In the genomic region with DNA sequence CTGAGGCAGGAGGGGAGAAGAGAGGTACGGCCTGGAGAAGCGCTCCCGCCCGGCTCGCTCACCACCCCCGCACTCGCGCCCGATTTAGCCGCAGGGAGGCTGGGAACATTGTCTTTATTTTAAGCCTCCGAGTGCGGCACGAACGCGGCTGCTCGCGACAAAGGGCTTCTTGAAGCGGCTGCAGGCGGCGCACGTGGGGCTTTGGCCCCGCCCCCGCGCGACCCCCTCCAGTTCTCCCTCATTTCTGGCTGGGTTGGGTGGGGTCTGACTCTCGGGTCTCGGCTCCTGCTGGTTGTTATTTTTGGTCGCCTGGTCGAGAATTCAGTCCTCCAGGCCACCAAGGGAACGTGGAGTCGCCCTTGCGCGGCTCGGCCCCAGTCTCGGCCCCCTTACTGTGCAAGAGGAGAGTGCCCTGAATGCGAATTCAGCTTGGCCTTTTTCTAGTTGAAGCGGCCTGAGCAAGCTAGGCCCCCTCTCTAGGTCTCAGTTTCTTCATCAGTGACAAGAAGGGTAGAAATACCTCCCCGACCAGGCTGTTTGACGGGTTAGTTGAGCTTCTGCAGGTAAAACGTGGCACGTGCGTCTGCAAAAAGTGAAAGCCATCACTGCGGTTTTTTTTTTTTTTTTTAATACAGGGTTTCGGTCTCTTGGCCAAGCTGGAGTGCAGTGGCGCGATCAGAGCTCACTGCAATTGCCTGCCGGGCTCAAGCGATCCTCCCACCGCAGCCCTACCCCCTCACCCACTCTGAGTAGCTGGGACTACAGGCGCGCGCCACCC, we compare ENCODE assay signal across 8 cellular contexts. TPM values are rescaled to one million over a fixed set of nuclear protein-coding genes. Genes with fewer than 3 reads are reported as not detected.
A peak's percentile ranks its signal among the peaks of the same experiment; 100 is the strongest.
DNase-seq lines count a peak whose midpoint lies in the region; ATAC-seq and TF ChIP-seq lines count a peak whose summit lies in the region.

No MANE protein-coding gene starts in this region.

- no peak overlapping the region for H2BK20ac ChIP-seq in IMR-90 (ENCODE audit: low read depth, low read length)

- H3K9me3 Mint-ChIP-seq in CD4-positive, CD25-positive, alpha-beta regulatory T cell, result peaks cover 0 to 2% (median 0%) of the 10 kb centered on the region in 7 donors
- H3K9me3 Mint-ChIP-seq in central memory CD8-positive, alpha-beta T cell, result no peaks in the 10 kb centered on the region
- no peaks in the 10 kb centered on the region for H3K9me3 Mint-ChIP-seq in neural crest cell

- POLR2A ChIA-PET in IMR-90 (lab: Charles Lee; ENCODE audit: unreplicated experiment), result interaction anchor here (0.6 kb wide), 2 partner anchors 23 to 28 kb away, joined by 5 to 9 read pairs; no protein-coding TSS in a partner anchor

- H3K27me3 Mint-ChIP-seq in CD4-positive, CD25-positive, alpha-beta regulatory T cell, result peaks cover 92% of the 10 kb centered on the region
- peaks cover 88% of the 10 kb centered on the region for H3K27me3 Mint-ChIP-seq in central memory CD8-positive, alpha-beta T cell
- peaks cover 85% of the 10 kb centered on the region for H3K27me3 Mint-ChIP-seq in neural crest cell (ENCODE audit: low read depth)

- no TSS peak for BruUV-seq in IMR-90 (replicated peaks; lab: Mats Ljungman, UMichigan)

- no peak overlapping the region for H2BK120ac ChIP-seq in IMR-90 (ENCODE audit: low read depth, low read length)

- H2AFZ ChIP-seq in IMR-90 (replicated peaks; ENCODE audit: low read length, poor library complexity), result peak overlapping the region; percentile 33

- H3K36me3 ChIP-seq in CD4-positive, CD25-positive, alpha-beta regulatory T cell (ENCODE audit: control insufficient read depth, insufficient read depth, low read length), result no peaks in the 10 kb centered on the region
- H3K36me3 ChIP-seq in IMR-90 (ENCODE audit: control insufficient read depth, insufficient read depth, low read length), result no peaks in the 10 kb centered on the region
- no peaks in the 10 kb centered on the region for H3K36me3 ChIP-seq in SJCRH30

- no peak overlapping the region for H3K56ac ChIP-seq in IMR-90 (ENCODE audit: extremely low read depth, insufficient read depth, low read length)

- no peak overlapping the region for H2AK5ac ChIP-seq in IMR-90 (ENCODE audit: low read depth, low read length)

- 1% methylated on average over 17 of the region's 52 CpGs; no CpG with 5 or more reads in 1 of the 2 experiments for WGBS in IMR-90 (ENCODE audit: extremely low coverage in 2 of 2, insufficient read length in 1 of 2), 2 experiments

- no peak overlapping the region for H4K91ac ChIP-seq in IMR-90 (ENCODE audit: insufficient read depth, low read depth, low read length)

- in situ Hi-C loops in IMR-90 (cut with MboI; ENCODE audit: low sequenced_read_pairs), result no loop called here

- H2BK5ac ChIP-seq in IMR-90 (ENCODE audit: low read depth, low read length, poor library complexity, severe bottlenecking), result no peak overlapping the region

- no peak overlapping the region for H3K4me3 ChIP-seq in CD4-positive, CD25-positive, alpha-beta regulatory T cell (ENCODE audit: low read depth, low read length)
- no peak overlapping the region for H3K4me3 ChIP-seq in IMR-90 (ENCODE audit: insufficient read depth, low read depth, low read length)
- H3K4me3 ChIP-seq in SJCRH30, result no peak overlapping the region

- H3K27ac Mint-ChIP-seq in CD4-positive, CD25-positive, alpha-beta regulatory T cell, result no peak overlapping the region
- H3K27ac Mint-ChIP-seq in central memory CD8-positive, alpha-beta T cell (ENCODE audit: low read depth), result no peak overlapping the region
- H3K27ac Mint-ChIP-seq in neural crest cell (ENCODE audit: unreplicated experiment), result no peak overlapping the region

- no peak for TF ChIP-seq POLR2A in IMR-90 (IDR thresholded peaks at IDR 0.05; ENCODE audit: low read depth, low read length)

- peaks cover 17% of the 10 kb centered on the region for H3K27me3 ChIP-seq in CD4-positive, CD25-positive, alpha-beta regulatory T cell (ENCODE audit: control insufficient read depth, insufficient read depth, low read length)
- peaks cover 91% of the 10 kb centered on the region for H3K27me3 ChIP-seq in IMR-90 (ENCODE audit: control insufficient read depth, insufficient read depth, low read length)
- peaks cover 6% of the 10 kb centered on the region; the same call in 1 of the 2 replicates for H3K27me3 ChIP-seq in SJCRH30

- no peak overlapping the region for H4K5ac ChIP-seq in IMR-90 (ENCODE audit: low read depth, low read length)

- intact Hi-C loops in IMR-90 (cut with micrococcal nuclease), result no loop called here

- no peaks in the 10 kb centered on the region for H4K20me1 ChIP-seq in IMR-90 (ENCODE audit: insufficient read depth, low read length)

- no peaks in the 10 kb centered on the region for H3K79me1 ChIP-seq in IMR-90 (ENCODE audit: low read depth in 1 of 2, low read length in 2 of 2)

- no peak overlapping the region for H3K27ac ChIP-seq in CD4-positive, CD25-positive, alpha-beta regulatory T cell (ENCODE audit: insufficient read depth, low read length, poor library complexity, severe bottlenecking)
- no peak overlapping the region for H3K27ac ChIP-seq in IMR-90 (ENCODE audit: insufficient read depth, low read length)
- H3K27ac ChIP-seq in SJCRH30, result no peak overlapping the region

- H3K4me1 ChIP-seq in CD4-positive, CD25-positive, alpha-beta regulatory T cell (ENCODE audit: control insufficient read depth, insufficient read depth, low read length, poor library complexity, severe bottlenecking), result peaks cover 21% of the 10 kb centered on the region
- peaks cover 8% of the 10 kb centered on the region; the same call in 1 of the 2 replicates for H3K4me1 ChIP-seq in IMR-90 (ENCODE audit: control insufficient read depth, insufficient read depth, low read length)
- H3K4me1 ChIP-seq in SJCRH30, result no peaks in the 10 kb centered on the region

- H2BK15ac ChIP-seq in IMR-90 (ENCODE audit: low read depth, low read length), result no peak overlapping the region

- peak overlapping the region; percentile 7 to 77 (median 68) for H3K4me3 Mint-ChIP-seq in CD4-positive, CD25-positive, alpha-beta regulatory T cell
- H3K4me3 Mint-ChIP-seq in central memory CD8-positive, alpha-beta T cell, result peak overlapping the region; percentile 66
- peak overlapping the region; percentile 84 for H3K4me3 Mint-ChIP-seq in neural crest cell

- CTCF ChIA-PET in IMR-90 (lab: Yijun Ruan, JAX), result interaction anchor here (0.6 kb wide), 2 partner anchors 112 to 248 kb away, joined by 3 read pairs; no protein-coding TSS in a partner anchor

- H3K18ac ChIP-seq in IMR-90 (ENCODE audit: low read depth, low read length), result no peak overlapping the region

- no peak for TF ChIP-seq CTCF in IMR-90 (conservative IDR thresholded peaks at IDR 0.05; ENCODE audit: low read depth, low read length)
- TF ChIP-seq CTCF in neural crest cell (conservative IDR thresholded peaks at IDR 0.05), result no peak

- no peak overlapping the region for H4K8ac ChIP-seq in IMR-90 (ENCODE audit: low read depth in 2 of 2, low read length in 2 of 2)

- DNase-seq in CD4-positive, CD25-positive, alpha-beta regulatory T cell, result peak in 2 of 3 donors; percentile 31 to 56
- DNase-seq in IMR-90 (no peak), neural crest cell (ENCODE audit: low read depth, low spot score) (peak; percentile 37), cerebellar nuclear complex (lab: John Stamatoyannopoulos, UW) (no peak), germinal center (ENCODE audit: low spot score) (no peak), SJCRH30 (no peak)
- no peak for DNase-seq in central memory CD8-positive, alpha-beta T cell (ENCODE audit: low spot score in 2 of 2)

- no peak overlapping the region for H3K9ac ChIP-seq in IMR-90 (ENCODE audit: low read depth, low read length)

- H3K23ac ChIP-seq in IMR-90 (ENCODE audit: low read depth, low read length), result no peak overlapping the region

- no peaks in the 10 kb centered on the region for H3K9me3 ChIP-seq in CD4-positive, CD25-positive, alpha-beta regulatory T cell (ENCODE audit: control insufficient read depth in 2 of 2, low read length in 2 of 2)
- no peaks in the 10 kb centered on the region; the same call in 1 of the 2 replicates for H3K9me3 ChIP-seq in IMR-90 (ENCODE audit: control insufficient read depth, insufficient read depth, low read length)
- H3K9me3 ChIP-seq in SJCRH30 (replicated peaks), result no peaks in the 10 kb centered on the region

- peak overlapping the region; percentile 70 for H3K4me2 ChIP-seq in IMR-90 (ENCODE audit: low read depth, low read length)

- TF ChIP-seq RAD21 in IMR-90 (IDR thresholded peaks at IDR 0.05; ENCODE audit: low read length), result no peak

- no peaks in the 10 kb centered on the region for H3K9me1 ChIP-seq in IMR-90 (ENCODE audit: insufficient read depth, low read length)

- H3K4ac ChIP-seq in IMR-90 (ENCODE audit: low read depth, low read length), result no peak overlapping the region

- no peak overlapping the region for H3K14ac ChIP-seq in IMR-90 (replicated peaks; ENCODE audit: low read depth, low read length)

- no peak overlapping the region for H2AK9ac ChIP-seq in IMR-90 (replicated peaks; ENCODE audit: low read depth, low read length, poor library complexity)

- ATAC-seq in CD4-positive, CD25-positive, alpha-beta regulatory T cell (ENCODE audit: low read depth in 2 of 2), result peak in 1 of 2 donors; percentile 17
- ATAC-seq in IMR-90 (ENCODE audit: low read depth) (no peak), HG02623 (IDR thresholded peaks at IDR 0.05; ENCODE audit: unreplicated experiment) (no peak)
- ATAC-seq in central memory CD8-positive, alpha-beta T cell (replicated peaks; ENCODE audit: extremely low read depth, poor library complexity, severe bottlenecking), result peak; percentile 20

- dilution Hi-C loops in IMR-90 (cut with HindIII; ENCODE audit: low sequenced_read_pairs, unreplicated experiment), result no loop called here

- H3K36me3 Mint-ChIP-seq in CD4-positive, CD25-positive, alpha-beta regulatory T cell, result no peaks in the 10 kb centered on the region
- peaks cover 9% of the 10 kb centered on the region for H3K36me3 Mint-ChIP-seq in central memory CD8-positive, alpha-beta T cell (ENCODE audit: insufficient read depth)
- H3K36me3 Mint-ChIP-seq in neural crest cell (ENCODE audit: low read depth), result no peaks in the 10 kb centered on the region

- H3K4me1 Mint-ChIP-seq in CD4-positive, CD25-positive, alpha-beta regulatory T cell, result peaks cover 0 to 32% (median 7%) of the 10 kb centered on the region in 4 donors
- peaks cover 18% of the 10 kb centered on the region for H3K4me1 Mint-ChIP-seq in central memory CD8-positive, alpha-beta T cell
- peaks cover 55% of the 10 kb centered on the region for H3K4me1 Mint-ChIP-seq in neural crest cell

RNA-seq across cellular contexts. Expression of a gene that starts 2.7 kb away (rescaled TPM):
- total RNA-seq in CD4-positive, CD25-positive, alpha-beta regulatory T cell, result not detected
- not detected for polyA plus RNA-seq in CD4-positive, CD25-positive, alpha-beta regulatory T cell
- not detected in 2 replicates for total RNA-seq in IMR-90 (2012; rRNA removed)
- polyA plus RNA-seq in IMR-90 (2012; rRNA removed), result not detected in 2 replicates
- polyA plus RNA-seq in IMR-90 (2012; cell fraction: cytosol; rRNA removed), result not detected in 2 replicates
- polyA plus RNA-seq in IMR-90 (2012; cell fraction: nucleus; rRNA removed; ENCODE audit: low replicate concordance), result not detected in 2 replicates
- not detected in 2 replicates for total RNA-seq in neural crest cell
- total RNA-seq in SJCRH30 (2014; rRNA removed; shearing (Covaris generic)), result not detected in 2 replicates

RNA-seq across cellular contexts. Expression of a gene that starts 43.1 kb away (rescaled TPM):
- total RNA-seq in CD4-positive, CD25-positive, alpha-beta regulatory T cell, result 277 TPM
- 100 to 1,000 TPM; 158 to 172 (median 168) TPM for polyA plus RNA-seq in CD4-positive, CD25-positive, alpha-beta regulatory T cell
- total RNA-seq in IMR-90 (2012; rRNA removed) (114 and 140 TPM in 2 replicates), neural crest cell (181 and 185 TPM in 2 replicates)
- 239 TPM in 2 replicates for polyA plus RNA-seq in IMR-90 (2012; rRNA removed)
- 251 and 299 TPM in 2 replicates for polyA plus RNA-seq in IMR-90 (2012; cell fraction: cytosol; rRNA removed)
- polyA plus RNA-seq in IMR-90 (2012; cell fraction: nucleus; rRNA removed; ENCODE audit: low replicate concordance), result 340 and 413 TPM in 2 replicates
- total RNA-seq in SJCRH30 (2014; rRNA removed; shearing (Covaris generic)), result 106 and 109 TPM in 2 replicates

Comparison
In these comparisons a context has a peak if more than half of its experiments do, and no peak if none do; other contexts are left out.
1. DNase-seq: peak in CD4-positive, CD25-positive, alpha-beta regulatory T cell (2 of 3) and neural crest cell (single experiment); none in IMR-90 (single experiment), central memory CD8-positive, alpha-beta T cell (0 of 2), cerebellar nuclear complex (0 of 2), germinal center (single experiment) and SJCRH30 (0 of 2).
2. Peak in every context shown above with its lines, with median percentiles within 50 percentile points of each other: H3K4me3 Mint-ChIP-seq.